ENCODE assay signal across 8 cellular contexts in the genomic region with DNA sequence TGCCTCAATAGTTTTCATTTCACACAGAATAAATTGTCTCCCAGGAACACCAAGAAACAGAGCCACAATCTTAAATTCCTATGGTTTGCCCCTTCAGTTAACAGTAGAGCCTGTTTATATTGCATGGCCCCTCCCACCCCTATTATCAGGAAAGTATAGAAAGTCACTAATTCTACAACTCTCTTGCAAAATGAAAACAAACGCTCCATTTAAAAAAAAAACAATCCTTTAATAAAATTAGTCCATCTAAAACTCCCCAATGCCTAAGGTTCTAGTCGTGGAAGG. TPM values are rescaled to one million over a fixed set of nuclear protein-coding genes. Genes with fewer than 3 reads are reported as not detected.
DNase-seq lines count a peak whose midpoint lies in the region; ATAC-seq, FAIRE-seq and TF ChIP-seq lines count a peak whose summit lies in the region.

No MANE protein-coding gene starts in this region.

- no peak for TF ChIP-seq EP300 in K562 (IDR thresholded peaks at IDR 0.05; ENCODE audit: low read length)

- H3K4me3 Mint-ChIP-seq in activated naive CD4-positive, alpha-beta T cell treated with anti-CD3 and anti-CD28 coated beads, Interleukin-2, amount 10 ng/mL, durations not matched to agents 7 days and 5 days: peak overlapping the region; percentile 97
- peak overlapping the region; percentile 94 for H3K4me3 Mint-ChIP-seq in type B pancreatic cell

- H3K9ac ChIP-seq in K562 (ENCODE audit: insufficient read depth in 1 of 2, low read depth in 2 of 2, low read length in 2 of 2): peak overlapping the region; percentile 94 to 99

- H3K36me3 Mint-ChIP-seq in activated naive CD4-positive, alpha-beta T cell treated with anti-CD3 and anti-CD28 coated beads, Interleukin-2, amount 10 ng/mL, durations not matched to agents 7 days and 5 days: peaks cover 65% of the 10 kb centered on the region
- peaks cover 29% of the 10 kb centered on the region for H3K36me3 Mint-ChIP-seq in type B pancreatic cell

- H3K4me1 ChIP-seq in K562 (replicated peaks in 1 of 2; ENCODE audit: control insufficient read depth in 2 of 2, insufficient read depth in 2 of 2, low read length in 2 of 2) (peaks cover 23 to 38% of the 10 kb centered on the region in 2 experiments), lung (ENCODE audit: control insufficient read depth in 2 of 2, insufficient read depth in 2 of 2, low read length in 2 of 2) (peaks cover 8% of the 10 kb centered on the region in 2 donors)

- H3K27me3 Mint-ChIP-seq in activated naive CD4-positive, alpha-beta T cell treated with anti-CD3 and anti-CD28 coated beads, Interleukin-2, amount 10 ng/mL, durations not matched to agents 7 days and 5 days: peaks cover 9% of the 10 kb centered on the region
- no peaks in the 10 kb centered on the region for H3K27me3 Mint-ChIP-seq in type B pancreatic cell

- BruUV-seq in K562 (replicated peaks; lab: Mats Ljungman, UMichigan): no TSS peak

- H3K36me3 ChIP-seq in K562 (ENCODE audit: control insufficient read depth, insufficient read depth, low read length) (peaks cover 82% of the 10 kb centered on the region), lung (ENCODE audit: control insufficient read depth in 2 of 2, insufficient read depth in 2 of 2, low read length in 2 of 2) (peaks cover 5 to 19% of the 10 kb centered on the region in 2 donors)

- TF ChIP-seq CTCF in K562 (IDR thresholded peaks at IDR 0.05 in 2 of 3, conservative IDR thresholded peaks at IDR 0.05 in 1 of 3; ENCODE audit: insufficient read depth in 2 of 3, low read depth in 1 of 3, low read length in 3 of 3): no peak
- no peak for TF ChIP-seq CTCF in lung (IDR thresholded peaks at IDR 0.05; ENCODE audit: control extremely low read depth, extremely low read depth)
- no peak for TF ChIP-seq CTCF in type B pancreatic cell (conservative IDR thresholded peaks at IDR 0.05)

- H3K27me3 ChIP-seq in K562 (ENCODE audit: control insufficient read depth in 2 of 2, insufficient read depth in 2 of 2, low read length in 2 of 2): no peaks in the 10 kb centered on the region; a peak in 1 of 5 replicates
- no peaks in the 10 kb centered on the region for H3K27me3 ChIP-seq in lung (ENCODE audit: control insufficient read depth, insufficient read depth)

- 5% methylated on average over 2 of the region's 2 CpGs for WGBS in K562 (ENCODE audit: insufficient coverage, low coverage, missing lambda C conversion rate)
- WGBS in lung, 2 donors: 7 to 12% methylated on average over 2 of the region's 2 CpGs

- peak overlapping the region; percentile 98 for H3K4me2 ChIP-seq in K562 (ENCODE audit: insufficient read depth, low read length)

- no peak overlapping the region for H2AFZ ChIP-seq in K562 (ENCODE audit: low read depth, low read length)

- H3K4me1 Mint-ChIP-seq in activated naive CD4-positive, alpha-beta T cell treated with anti-CD3 and anti-CD28 coated beads, Interleukin-2, amount 10 ng/mL, durations not matched to agents 7 days and 5 days: peaks cover 73% of the 10 kb centered on the region
- H3K4me1 Mint-ChIP-seq in type B pancreatic cell (ENCODE audit: unreplicated experiment): peaks cover 25% of the 10 kb centered on the region

- POLR2A ChIA-PET in K562 (lab: Yijun Ruan, JAX): interaction anchor here (0.6 to 5.5 kb wide), 16 partner anchors 8 to 267 kb away, joined by 3 to 75 read pairs (median 7); a partner anchor contains a TSS

- FAIRE-seq in K562 (lab: Jason Lieb, UNC): no peak

- ATAC-seq in K562 (no peak), lung (ENCODE audit: insufficient read depth, low FRiP score) (no peak)

- H3K27ac ChIP-seq in K562 (ENCODE audit: extremely low read depth, low read depth, low read length) (peak overlapping the region; percentile 95), lung (ENCODE audit: low read depth in 1 of 2, low read length in 1 of 2) (peak overlapping the region in 1 of 2 donors; percentile 94)

- H4K20me1 ChIP-seq in K562 (replicated peaks; ENCODE audit: control insufficient read depth, insufficient read depth, low read length): peaks cover 25% of the 10 kb centered on the region

- peaks cover 68% of the 10 kb centered on the region for H3K79me2 ChIP-seq in K562 (ENCODE audit: control insufficient read depth, insufficient read depth, low read length)

- CTCF ChIA-PET in activated naive CD4-positive, alpha-beta T cell treated with anti-CD3 and anti-CD28 coated beads, Interleukin-2, amount 10 ng/mL, durations not matched to agents 7 days and 5 days (lab: Charles Lee): interaction anchor here (1.6 to 1.7 kb wide), 2 partner anchors 13 to 26 kb away, joined by 4 to 6 read pairs; a partner anchor contains a TSS
- CTCF ChIA-PET in K562 (lab: Yijun Ruan, JAX; ENCODE audit: low intra/inter-chr PET ratio): no interaction called here

- no peak for DNase-seq in activated naive CD4-positive, alpha-beta T cell treated with anti-CD3 and anti-CD28 coated beads, Interleukin-2, amount 10 ng/mL, durations not matched to agents 7 days and 5 days
- no peak for DNase-seq in activated naive CD4-positive, alpha-beta T cell treated with anti-CD3 and anti-CD28 coated beads, Interleukin-2, amount 50 U/mL, for 16 hours
- DNase-seq in K562 (ENCODE audit: extremely low read depth in 1 of 4, low spot score in 3 of 4): no peak
- no peak for DNase-seq in lung (ENCODE audit: low spot score)
- DNase-seq in type B pancreatic cell (ENCODE audit: extremely low spot score, unreplicated experiment): no peak
- DNase-seq in posterior vena cava (ENCODE audit: low spot score): no peak
- no peak for DNase-seq in mesenteric fat pad (ENCODE audit: low spot score)
- DNase-seq in A172 (ENCODE audit: low spot score): no peak

- no peaks in the 10 kb centered on the region for H3K9me3 Mint-ChIP-seq in activated naive CD4-positive, alpha-beta T cell treated with anti-CD3 and anti-CD28 coated beads, Interleukin-2, amount 10 ng/mL, durations not matched to agents 7 days and 5 days
- no peaks in the 10 kb centered on the region for H3K9me3 Mint-ChIP-seq in type B pancreatic cell

- H3K9me1 ChIP-seq in K562 (ENCODE audit: control insufficient read depth, insufficient read depth, low read length): no peaks in the 10 kb centered on the region

- no peak for TF ChIP-seq RAD21 in K562 (CRISPR knock-in tag; conservative IDR thresholded peaks at IDR 0.05 in 1 of 2, IDR thresholded peaks at IDR 0.05 in 1 of 2)

- peak overlapping the region; percentile 94 for H3K4me3 ChIP-seq in K562
- peak overlapping the region; percentile 73 for H3K4me3 ChIP-seq in lung

- intact Hi-C loops in K562 (cut with micrococcal nuclease): no loop called here
- intact Hi-C loops in posterior vena cava (cut with DNase I): no loop called here

- peak overlapping the region; percentile 88 for H3K27ac Mint-ChIP-seq in activated naive CD4-positive, alpha-beta T cell treated with anti-CD3 and anti-CD28 coated beads, Interleukin-2, amount 10 ng/mL, durations not matched to agents 7 days and 5 days
- H3K27ac Mint-ChIP-seq in type B pancreatic cell: peak overlapping the region; percentile 89

- TF ChIP-seq POLR2A in K562 (conservative IDR thresholded peaks at IDR 0.05): peak; percentile 41; the same call in 1 of the 2 replicates

- H3K9me3 ChIP-seq in K562 (replicated peaks; ENCODE audit: control insufficient read depth, insufficient read depth, low read depth, low read length) (no peaks in the 10 kb centered on the region), lung (ENCODE audit: control insufficient read depth in 2 of 2, insufficient read depth in 1 of 2, low read length in 1 of 2) (no peaks in the 10 kb centered on the region)

- in situ Hi-C loops in K562 (cut with MboI): no loop called here

RNA-seq across cellular contexts. Expression of a gene that starts 8.0 kb away (rescaled TPM):
- 270 and 472 TPM in 2 replicates for total RNA-seq in K562 (2011; cell fraction: chromatin; rRNA removed; ENCODE audit: low replicate concordance)
- total RNA-seq in K562 (2011; cell fraction: nucleolus; rRNA removed): 367 and 397 TPM in 2 replicates
- total RNA-seq in K562 (2011; cell fraction: nucleoplasm; rRNA removed): 334 and 339 TPM in 2 replicates
- total RNA-seq in K562 (2014; rRNA removed) (29.9 and 44.1 TPM in 2 replicates), K562 (2014; rRNA removed; fragmentation: Illumina TruSeq; extraction: Trizol) (42.2 and 43.8 TPM in 2 replicates), K562 (2015; rRNA removed; fragmentation: Illumina TruSeq; extraction: Trizol) (35.3 and 40.0 TPM in 2 replicates), K562 (2021) (79.3 and 85.8 TPM in 2 replicates), lung (10 to 100 TPM; 29.4 to 50.9 TPM), type B pancreatic cell (ENCODE audit: low replicate concordance) (46.4 and 62.1 TPM in 2 replicates), posterior vena cava (10 to 100 TPM; 23.8 to 24.2 TPM), mesenteric fat pad (40.9 TPM)
- polyA plus RNA-seq in K562 (2011; rRNA removed) (85.0 and 126 TPM in 2 replicates), K562 (2014; fragmentation: Illumina TruSeq; extraction: Trizol) (112 and 113 TPM in 2 replicates), K562 (2014; fragmentation: Nextera tagmentation; extraction: Ambion mirVana) (100 to 1,000 TPM in 1 of 2 experiments, 10 to 100 TPM in 1; 91.1 to 135 TPM), K562 (2014; rRNA removed) (61.3 and 79.2 TPM in 2 replicates), lung (10 to 100 TPM; 19.0 to 36.7 TPM)
- polyA plus RNA-seq in K562 (2011; cell fraction: cytosol; rRNA removed): 181 and 307 TPM in 2 replicates
- 605 and 868 TPM in 2 replicates for polyA plus RNA-seq in K562 (2011; cell fraction: nucleus; rRNA removed)
- 55.2 and 59.1 TPM in 2 replicates for polyA plus RNA-seq in K562 (2012)
- 93.3 and 126 TPM in 2 replicates for polyA minus RNA-seq in K562 (2011; rRNA and poly(A)+ RNA removed)
- 33.0 and 58.4 TPM in 2 replicates for polyA minus RNA-seq in K562 (2011; cell fraction: cytosol; rRNA and poly(A)+ RNA removed)
- 82.9 and 117 TPM in 2 replicates for polyA minus RNA-seq in K562 (2011; cell fraction: nucleus; rRNA and poly(A)+ RNA removed)
- 9.8 and 10.5 TPM in 2 replicates for total RNA-seq in A172 (2014; rRNA removed; shearing (Covaris generic))

RNA-seq across cellular contexts. Expression of a gene that starts 8.9 kb away (rescaled TPM):
- total RNA-seq in K562 (2011; cell fraction: chromatin; rRNA removed; ENCODE audit: low replicate concordance): 269 and 490 TPM in 2 replicates
- 337 and 417 TPM in 2 replicates for total RNA-seq in K562 (2011; cell fraction: nucleolus; rRNA removed)
- 304 and 321 TPM in 2 replicates for total RNA-seq in K562 (2011; cell fraction: nucleoplasm; rRNA removed)
- total RNA-seq in K562 (2014; rRNA removed): 82.8 and 118 TPM in 2 replicates
- total RNA-seq in K562 (2014; rRNA removed; fragmentation: Illumina TruSeq; extraction: Trizol): 108 and 113 TPM in 2 replicates
- 52.3 and 56.9 TPM in 2 replicates for total RNA-seq in K562 (2015; rRNA removed; fragmentation: Illumina TruSeq; extraction: Trizol)
- total RNA-seq in K562 (2021): 272 and 282 TPM in 2 replicates
- 311 and 380 TPM in 2 replicates for polyA plus RNA-seq in K562 (2011; rRNA removed)
- 268 and 371 TPM in 2 replicates for polyA plus RNA-seq in K562 (2011; cell fraction: cytosol; rRNA removed)
- 618 and 678 TPM in 2 replicates for polyA plus RNA-seq in K562 (2011; cell fraction: nucleus; rRNA removed)
- 146 and 173 TPM in 2 replicates for polyA plus RNA-seq in K562 (2012)
- polyA plus RNA-seq in K562 (2014; fragmentation: Illumina TruSeq; extraction: Trizol): 286 and 323 TPM in 2 replicates
- 100 to 1,000 TPM; 308 to 385 TPM for polyA plus RNA-seq in K562 (2014; fragmentation: Nextera tagmentation; extraction: Ambion mirVana)
- 294 and 314 TPM in 2 replicates for polyA plus RNA-seq in K562 (2014; rRNA removed)
- 161 and 230 TPM in 2 replicates for polyA minus RNA-seq in K562 (2011; rRNA and poly(A)+ RNA removed)
- polyA minus RNA-seq in K562 (2011; cell fraction: cytosol; rRNA and poly(A)+ RNA removed): 85.6 and 104 TPM in 2 replicates
- polyA minus RNA-seq in K562 (2011; cell fraction: nucleus; rRNA and poly(A)+ RNA removed): 144 and 221 TPM in 2 replicates
- total RNA-seq in lung: 10 to 100 TPM; 11.7 to 31.5 TPM
- polyA plus RNA-seq in lung: 10 to 100 TPM; 31.5 to 33.3 TPM
- 25.3 and 38.2 TPM in 2 replicates for total RNA-seq in type B pancreatic cell (ENCODE audit: low replicate concordance)
- total RNA-seq in posterior vena cava: 10 to 100 TPM; 16.8 to 21.1 TPM
- total RNA-seq in mesenteric fat pad: 22.2 TPM
- total RNA-seq in A172 (2014; rRNA removed; shearing (Covaris generic)): 2.7 and 6.6 TPM in 2 replicates

RNA-seq across cellular contexts. Expression of a gene that starts 13.5 kb away (rescaled TPM):
- total RNA-seq in K562 (2011; cell fraction: chromatin; rRNA removed; ENCODE audit: low replicate concordance): 55.3 and 136 TPM in 2 replicates
- total RNA-seq in K562 (2011; cell fraction: nucleolus; rRNA removed): 108 and 111 TPM in 2 replicates
- total RNA-seq in K562 (2011; cell fraction: nucleoplasm; rRNA removed): 77.1 and 102 TPM in 2 replicates
- total RNA-seq in K562 (2014; rRNA removed): 16.9 and 23.8 TPM in 2 replicates
- total RNA-seq in K562 (2014; rRNA removed; fragmentation: Illumina TruSeq; extraction: Trizol): 6.9 and 11.8 TPM in 2 replicates
- 14.8 and 15.6 TPM in 2 replicates for total RNA-seq in K562 (2015; rRNA removed; fragmentation: Illumina TruSeq; extraction: Trizol)
- 34.1 and 41.2 TPM in 2 replicates for total RNA-seq in K562 (2021)
- 10.8 and 19.6 TPM in 2 replicates for polyA plus RNA-seq in K562 (2011; rRNA removed)
- polyA plus RNA-seq in K562 (2011; cell fraction: cytosol; rRNA removed): 13.0 and 21.3 TPM in 2 replicates
- 40.4 and 77.6 TPM in 2 replicates for polyA plus RNA-seq in K562 (2011; cell fraction: nucleus; rRNA removed)
- 20.0 and 49.0 TPM in 2 replicates for polyA plus RNA-seq in K562 (2012)
- 29.7 and 34.7 TPM in 2 replicates for polyA plus RNA-seq in K562 (2014; fragmentation: Illumina TruSeq; extraction: Trizol)
- 1 to 10 TPM in 1 of 2 experiments, under 1 TPM in 1; 0.66 to 1.0 TPM for polyA plus RNA-seq in K562 (2014; fragmentation: Nextera tagmentation; extraction: Ambion mirVana)
- polyA plus RNA-seq in K562 (2014; rRNA removed): 22.4 and 25.7 TPM in 2 replicates
- 14.8 and 15.7 TPM in 2 replicates for polyA minus RNA-seq in K562 (2011; rRNA and poly(A)+ RNA removed)
- polyA minus RNA-seq in K562 (2011; cell fraction: cytosol; rRNA and poly(A)+ RNA removed): 14.0 and 18.9 TPM in 2 replicates
- 42.3 and 43.5 TPM in 2 replicates for polyA minus RNA-seq in K562 (2011; cell fraction: nucleus; rRNA and poly(A)+ RNA removed)
- total RNA-seq in lung: 10 to 100 TPM in 1 of 2 donors, 1 to 10 TPM in 1; 6.5 to 20.7 TPM
- 10 to 100 TPM; 11.6 to 13.7 TPM for polyA plus RNA-seq in lung
- 10.7 and 13.5 TPM in 2 replicates for total RNA-seq in type B pancreatic cell (ENCODE audit: low replicate concordance)
- 1 to 10 TPM; 7.4 to 8.5 TPM for total RNA-seq in posterior vena cava
- total RNA-seq in mesenteric fat pad: 11.0 TPM
- total RNA-seq in A172 (2014; rRNA removed; shearing (Covaris generic)): 4.7 and 7.2 TPM in 2 replicates

RNA-seq across cellular contexts. Expression of a gene that starts 26.0 kb away (rescaled TPM):
- 48.5 and 85.1 TPM in 2 replicates for total RNA-seq in K562 (2011; cell fraction: chromatin; rRNA removed; ENCODE audit: low replicate concordance)
- 45.9 and 54.7 TPM in 2 replicates for total RNA-seq in K562 (2011; cell fraction: nucleolus; rRNA removed)
- 43.9 and 49.8 TPM in 2 replicates for total RNA-seq in K562 (2011; cell fraction: nucleoplasm; rRNA removed)
- 31.2 and 38.7 TPM in 2 replicates for total RNA-seq in K562 (2014; rRNA removed)
- 20.4 and 23.0 TPM in 2 replicates for total RNA-seq in K562 (2014; rRNA removed; fragmentation: Illumina TruSeq; extraction: Trizol)
- total RNA-seq in K562 (2015; rRNA removed; fragmentation: Illumina TruSeq; extraction: Trizol): 31.3 and 33.5 TPM in 2 replicates
- total RNA-seq in K562 (2021): 25.5 and 28.6 TPM in 2 replicates
- polyA plus RNA-seq in K562 (2011; rRNA removed): 14.1 and 16.7 TPM in 2 replicates
- 19.3 and 19.7 TPM in 2 replicates for polyA plus RNA-seq in K562 (2011; cell fraction: cytosol; rRNA removed)
- polyA plus RNA-seq in K562 (2011; cell fraction: nucleus; rRNA removed): 37.0 and 59.4 TPM in 2 replicates
- 30.8 and 37.2 TPM in 2 replicates for polyA plus RNA-seq in K562 (2012)
- polyA plus RNA-seq in K562 (2014; fragmentation: Illumina TruSeq; extraction: Trizol): 31.1 and 35.5 TPM in 2 replicates
- 10 to 100 TPM; 19.7 to 31.6 TPM for polyA plus RNA-seq in K562 (2014; fragmentation: Nextera tagmentation; extraction: Ambion mirVana)
- 24.9 and 27.5 TPM in 2 replicates for polyA plus RNA-seq in K562 (2014; rRNA removed)
- 20.5 and 26.5 TPM in 2 replicates for polyA minus RNA-seq in K562 (2011; rRNA and poly(A)+ RNA removed)
- 17.9 and 24.6 TPM in 2 replicates for polyA minus RNA-seq in K562 (2011; cell fraction: cytosol; rRNA and poly(A)+ RNA removed)
- 16.6 and 18.9 TPM in 2 replicates for polyA minus RNA-seq in K562 (2011; cell fraction: nucleus; rRNA and poly(A)+ RNA removed)
- 10 to 100 TPM; 34.6 to 36.0 TPM for total RNA-seq in lung
- 10 to 100 TPM; 33.8 to 56.1 TPM for polyA plus RNA-seq in lung
- total RNA-seq in type B pancreatic cell (ENCODE audit: low replicate concordance): 34.8 and 35.8 TPM in 2 replicates
- 10 to 100 TPM; 24.8 to 26.6 TPM for total RNA-seq in posterior vena cava
- 33.3 TPM for total RNA-seq in mesenteric fat pad
- 13.5 and 16.5 TPM in 2 replicates for total RNA-seq in A172 (2014; rRNA removed; shearing (Covaris generic))

RNA-seq across cellular contexts. Expression of a gene that starts 27.8 kb away (rescaled TPM):
- 110 and 177 TPM in 2 replicates for total RNA-seq in K562 (2011; cell fraction: chromatin; rRNA removed; ENCODE audit: low replicate concordance)
- total RNA-seq in K562 (2011; cell fraction: nucleolus; rRNA removed): 95.9 and 97.1 TPM in 2 replicates
- 112 and 129 TPM in 2 replicates for total RNA-seq in K562 (2011; cell fraction: nucleoplasm; rRNA removed)
- total RNA-seq in K562 (2014; rRNA removed): 15.1 and 17.0 TPM in 2 replicates
- total RNA-seq in K562 (2014; rRNA removed; fragmentation: Illumina TruSeq; extraction: Trizol): 14.5 and 15.8 TPM in 2 replicates
- total RNA-seq in K562 (2015; rRNA removed; fragmentation: Illumina TruSeq; extraction: Trizol): 13.8 and 13.9 TPM in 2 replicates
- total RNA-seq in K562 (2021): 23.5 and 24.6 TPM in 2 replicates
- 29.4 and 41.9 TPM in 2 replicates for polyA plus RNA-seq in K562 (2011; rRNA removed)
- 33.8 and 41.0 TPM in 2 replicates for polyA plus RNA-seq in K562 (2011; cell fraction: cytosol; rRNA removed)
- polyA plus RNA-seq in K562 (2011; cell fraction: nucleus; rRNA removed): 89.9 and 99.2 TPM in 2 replicates
- 15.5 and 24.5 TPM in 2 replicates for polyA plus RNA-seq in K562 (2012)
- 19.1 and 21.5 TPM in 2 replicates for polyA plus RNA-seq in K562 (2014; fragmentation: Illumina TruSeq; extraction: Trizol)
- polyA plus RNA-seq in K562 (2014; fragmentation: Nextera tagmentation; extraction: Ambion mirVana): 10 to 100 TPM; 22.5 to 34.1 TPM
- polyA plus RNA-seq in K562 (2014; rRNA removed): 24.0 and 30.5 TPM in 2 replicates
- polyA minus RNA-seq in K562 (2011; rRNA and poly(A)+ RNA removed): 32.2 and 33.0 TPM in 2 replicates
- 8.2 and 17.7 TPM in 2 replicates for polyA minus RNA-seq in K562 (2011; cell fraction: cytosol; rRNA and poly(A)+ RNA removed)
- 28.0 and 41.1 TPM in 2 replicates for polyA minus RNA-seq in K562 (2011; cell fraction: nucleus; rRNA and poly(A)+ RNA removed)
- 10 to 100 TPM; 21.2 to 24.5 TPM for total RNA-seq in lung
- polyA plus RNA-seq in lung: 10 to 100 TPM; 10.4 to 14.3 TPM
- total RNA-seq in type B pancreatic cell (ENCODE audit: low replicate concordance): 31.6 and 33.0 TPM in 2 replicates
- 10 to 100 TPM; 10.8 to 13.4 TPM for total RNA-seq in posterior vena cava
- 13.5 TPM for total RNA-seq in mesenteric fat pad
- 6.4 and 8.4 TPM in 2 replicates for total RNA-seq in A172 (2014; rRNA removed; shearing (Covaris generic))
